In the genomic region with DNA sequence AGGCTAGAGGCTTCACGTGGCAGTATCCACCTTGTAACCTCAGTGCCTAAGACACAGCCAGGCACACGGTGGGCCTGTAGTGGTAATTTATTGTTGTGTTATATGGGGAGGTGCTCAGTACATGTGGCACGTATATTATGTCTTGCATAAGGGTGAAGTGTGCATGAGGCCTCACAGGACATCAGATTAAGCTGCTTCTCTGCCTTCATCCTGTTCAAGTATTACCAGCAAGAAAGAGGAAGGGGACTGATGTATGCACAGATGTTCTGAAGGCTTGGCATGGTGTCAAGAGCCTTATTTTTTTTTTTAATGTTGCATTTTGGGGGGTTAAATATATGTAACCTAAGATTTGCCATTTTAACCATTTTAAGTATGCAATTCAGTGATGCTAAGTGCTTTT, we compare ENCODE assay signal across 13 cellular contexts.
DNase-seq lines count a peak whose midpoint lies in the region; ATAC-seq and TF ChIP-seq lines count a peak whose summit lies in the region.
"Had no signal": no experiment of that assay in that cellular context is flagged by ENCODE, and none has a peak within 500 bp of the region (broad histone marks: within the 10 kb centered on the region; RNA-seq: fewer than 3 reads in every experiment).

No MANE protein-coding gene starts in this region.

- H2AFZ ChIP-seq in IMR-90 (replicated peaks; ENCODE audit: low read length, poor library complexity), result no peak overlapping the region

- H3K79me1 ChIP-seq in IMR-90 (ENCODE audit: low read depth in 1 of 2, low read length in 2 of 2), result peaks cover 54 to 93% of the 10 kb centered on the region in 2 experiments

- no peaks in the 10 kb centered on the region for H3K27me3 Mint-ChIP-seq in CD4-positive, alpha-beta memory T cell
- H3K27me3 Mint-ChIP-seq in WTC11 (ENCODE audit: low read depth) (no peaks in the 10 kb centered on the region), progenitor cell of endocrine pancreas (no peaks in the 10 kb centered on the region), immature natural killer cell (ENCODE audit: low read depth in 3 of 3) (peaks cover 0 to 4% (median 1%) of the 10 kb centered on the region in 3 donors)

- no peak overlapping the region for H3K27ac ChIP-seq in CD4-positive, alpha-beta memory T cell (ENCODE audit: low read depth, low read length)
- H3K27ac ChIP-seq in IMR-90 (ENCODE audit: insufficient read depth, low read length) (peak overlapping the region; percentile 50; the same call in 1 of the 2 replicates), right atrium auricular region (no peak overlapping the region)

- peaks cover 19% of the 10 kb centered on the region for H3K4me1 ChIP-seq in CD4-positive, alpha-beta memory T cell (ENCODE audit: insufficient read depth, low read length)
- H3K4me1 ChIP-seq in IMR-90 (ENCODE audit: control insufficient read depth, insufficient read depth, low read length), result peaks cover 45% of the 10 kb centered on the region
- H3K4me1 ChIP-seq in right atrium auricular region, result peaks cover 0 to 37% of the 10 kb centered on the region in 2 donors

- POLR2A ChIA-PET in CD4-positive, alpha-beta memory T cell (lab: Charles Lee; ENCODE audit: partially characterized antibody), result interaction anchor here (1.3 kb wide), 1 partner anchor 133 kb away, joined by 3 read pairs; a partner anchor contains a TSS
- POLR2A ChIA-PET in IMR-90 (lab: Charles Lee; ENCODE audit: unreplicated experiment), result no interaction called here
- POLR2A ChIA-PET in WTC11 (lab: Charles Lee), result no interaction called here

- in situ Hi-C loops in IMR-90 (cut with MboI; ENCODE audit: low sequenced_read_pairs), result loop anchor here (25.0 kb wide), 1 partner anchor 134 kb away; a partner anchor contains a TSS

- CTCF ChIA-PET in CD4-positive, alpha-beta memory T cell (lab: Charles Lee; ENCODE audit: partially characterized antibody), result no interaction called here
- CTCF ChIA-PET in IMR-90 (lab: Yijun Ruan, JAX) (no interaction called here), WTC11 (lab: Charles Lee) (no interaction called here)

- peak overlapping the region; percentile 54 for H2BK120ac ChIP-seq in IMR-90 (ENCODE audit: low read depth, low read length)

- H3K4ac ChIP-seq in IMR-90 (ENCODE audit: low read depth, low read length), result peak overlapping the region; percentile 95

- H3K18ac ChIP-seq in IMR-90 (ENCODE audit: low read depth, low read length), result peak overlapping the region; percentile 42

- WGBS in IMR-90 (ENCODE audit: extremely low coverage in 2 of 2, insufficient read length in 1 of 2), 2 experiments, result 60% methylated on average over 1 of the region's 3 CpGs; no CpG with 5 or more reads in 1 of the 2 experiments

- H4K8ac ChIP-seq in IMR-90 (ENCODE audit: low read depth in 2 of 2, low read length in 2 of 2), result peak overlapping the region; percentile 54 to 91; a peak in 2 of 4 replicates

- H4K20me1 ChIP-seq in IMR-90 (ENCODE audit: insufficient read depth, low read length), result peaks cover 10% of the 10 kb centered on the region; the same call in 1 of the 2 replicates

- intact Hi-C loops in CD4-positive, alpha-beta memory T cell (cut with micrococcal nuclease), result no loop called here
- intact Hi-C loops in IMR-90 (cut with micrococcal nuclease) (no loop called here), sciatic nerve (cut with DNase I) (no loop called here)

- H3K4me3 ChIP-seq in CD4-positive, alpha-beta memory T cell (ENCODE audit: low read length in 2 of 2), result no peak overlapping the region
- H3K4me3 ChIP-seq in IMR-90 (ENCODE audit: insufficient read depth, low read depth, low read length) (no peak overlapping the region), right atrium auricular region (no peak overlapping the region)

- BruUV-seq in IMR-90 (replicated peaks; lab: Mats Ljungman, UMichigan), result no TSS peak

- H3K4me3 Mint-ChIP-seq in CD4-positive, alpha-beta memory T cell, result no peak overlapping the region
- H3K4me3 Mint-ChIP-seq in WTC11 (no peak overlapping the region), progenitor cell of endocrine pancreas (ENCODE audit: low read depth) (no peak overlapping the region), immature natural killer cell (no peak overlapping the region)
- H3K4me3 Mint-ChIP-seq: activated T-cell treated with anti-CD3 and anti-CD28 coated beads, Interleukin-2, amount 50 U/mL, for 72 hours had no signal

- no peak overlapping the region for H3K56ac ChIP-seq in IMR-90 (ENCODE audit: extremely low read depth, insufficient read depth, low read length)

- no peak overlapping the region for H3K4me2 ChIP-seq in IMR-90 (ENCODE audit: low read depth, low read length)

- peaks cover 63% of the 10 kb centered on the region for H3K9me1 ChIP-seq in IMR-90 (ENCODE audit: insufficient read depth, low read length)

- H3K4me1 Mint-ChIP-seq in CD4-positive, alpha-beta memory T cell, result peaks cover 20 to 40% (median 28%) of the 10 kb centered on the region in 4 donors
- H3K4me1 Mint-ChIP-seq in WTC11 (0 out of 2 replicates have a peak, but pooled peaks cover 1% of the 10 kb centered on the region), progenitor cell of endocrine pancreas (ENCODE audit: low read depth) (peaks cover 18% of the 10 kb centered on the region), immature natural killer cell (peaks cover 4 to 13% of the 10 kb centered on the region in 2 donors)

- no peak for TF ChIP-seq RAD21 in IMR-90 (IDR thresholded peaks at IDR 0.05; ENCODE audit: low read length)

- TF ChIP-seq POLR2A in IMR-90 (IDR thresholded peaks at IDR 0.05; ENCODE audit: low read depth, low read length), result no peak

- H2AK5ac ChIP-seq in IMR-90 (ENCODE audit: low read depth, low read length), result peak overlapping the region; percentile 91

- H3K9me3 Mint-ChIP-seq in CD4-positive, alpha-beta memory T cell, result no peaks in the 10 kb centered on the region
- H3K9me3 Mint-ChIP-seq in WTC11 (no peaks in the 10 kb centered on the region), progenitor cell of endocrine pancreas (ENCODE audit: low read depth) (no peaks in the 10 kb centered on the region), immature natural killer cell (no peaks in the 10 kb centered on the region)
- H3K9me3 Mint-ChIP-seq: activated T-cell treated with anti-CD3 and anti-CD28 coated beads, Interleukin-2, amount 50 U/mL, for 72 hours had no signal

- dilution Hi-C loops in IMR-90 (cut with HindIII; ENCODE audit: low sequenced_read_pairs, unreplicated experiment), result no loop called here

- H3K27me3 ChIP-seq in CD4-positive, alpha-beta memory T cell (ENCODE audit: insufficient read depth, low read length), result no peaks in the 10 kb centered on the region
- H3K27me3 ChIP-seq in IMR-90 (ENCODE audit: control insufficient read depth, insufficient read depth, low read length), result no peaks in the 10 kb centered on the region
- no peaks in the 10 kb centered on the region for H3K27me3 ChIP-seq in right atrium auricular region

- H2BK15ac ChIP-seq in IMR-90 (ENCODE audit: low read depth, low read length), result peak overlapping the region; percentile 47; the same call in 2 of the 3 replicates

- peaks cover 45 to 67% of the 10 kb centered on the region in 2 donors for H3K36me3 Mint-ChIP-seq in CD4-positive, alpha-beta memory T cell
- H3K36me3 Mint-ChIP-seq in WTC11 (peaks cover 46% of the 10 kb centered on the region), progenitor cell of endocrine pancreas (ENCODE audit: insufficient read depth) (peaks cover 14% of the 10 kb centered on the region), immature natural killer cell (peaks cover 28 to 35% (median 32%) of the 10 kb centered on the region in 3 donors)

- DNase-seq in CD4-positive, alpha-beta memory T cell, result no peak
- no peak for DNase-seq in IMR-90
- no peak for DNase-seq in WTC11 (ENCODE audit: low spot score)
- no peak for DNase-seq in progenitor cell of endocrine pancreas (ENCODE audit: low spot score, unreplicated experiment)
- no peak for DNase-seq in immature natural killer cell
- DNase-seq in sciatic nerve (ENCODE audit: low spot score), result no peak
- no peak for DNase-seq in right atrium auricular region (ENCODE audit: low spot score)
- DNase-seq: activated CD4-positive, alpha-beta T cell treated with anti-CD3 and anti-CD28 coated beads, Interleukin-2, amount 50 U/mL, for 1 hour; activated T-cell treated with anti-CD3 and anti-CD28 coated beads, Interleukin-2, amount 50 U/mL, for 72 hours; anterior cingulate cortex; NK-92 treated with Interleukin-12 subunit alpha and Interleukin-12 subunit beta, amount 100 ng/mL, for 24 hours; stimulated activated naive CD8-positive, alpha-beta T cell treated with anti-CD3 and anti-CD28 coated beads, Interleukin-15, Interleukin-2, amounts not matched to agents 100 U/mL and 50 U/mL, for 24 hours had no signal

- 0 out of 2 replicates have a peak overlapping the region, but pooled peaks have one; percentile 23 for H3K23ac ChIP-seq in IMR-90 (ENCODE audit: low read depth, low read length)

- peak overlapping the region; percentile 48 for H2BK5ac ChIP-seq in IMR-90 (ENCODE audit: low read depth, low read length, poor library complexity, severe bottlenecking)

- H3K9me3 ChIP-seq in CD4-positive, alpha-beta memory T cell (ENCODE audit: control insufficient read depth in 1 of 2, low read length in 2 of 2), result no peaks in the 10 kb centered on the region
- H3K9me3 ChIP-seq in IMR-90 (ENCODE audit: control insufficient read depth, insufficient read depth, low read length) (no peaks in the 10 kb centered on the region), right atrium auricular region (no peaks in the 10 kb centered on the region)

- no peak overlapping the region for H2AK9ac ChIP-seq in IMR-90 (replicated peaks; ENCODE audit: low read depth, low read length, poor library complexity)

- H4K91ac ChIP-seq in IMR-90 (ENCODE audit: insufficient read depth, low read depth, low read length), result peak overlapping the region; percentile 83

- ATAC-seq in IMR-90 (ENCODE audit: low read depth) (no peak), WTC11 (no peak), sciatic nerve (no peak), GM18519 (IDR thresholded peaks at IDR 0.05; ENCODE audit: low FRiP score, unreplicated experiment) (no peak)
- ATAC-seq: activated T-cell treated with anti-CD3 and anti-CD28 coated beads, Interleukin-2, amount 50 U/mL, for 72 hours; stimulated activated naive CD8-positive, alpha-beta T cell treated with anti-CD3 and anti-CD28 coated beads, Interleukin-15, Interleukin-2, amounts not matched to agents 100 U/mL and 50 U/mL, for 24 hours had no signal

- H3K14ac ChIP-seq in IMR-90 (replicated peaks; ENCODE audit: low read depth, low read length), result peak overlapping the region; percentile 53

- H3K27ac Mint-ChIP-seq in CD4-positive, alpha-beta memory T cell, result peak overlapping the region in 4 of 7 donors; percentile 10 to 50 (median 30)
- peak overlapping the region; percentile 68; the same call in 1 of the 2 replicates for H3K27ac Mint-ChIP-seq in WTC11
- H3K27ac Mint-ChIP-seq in progenitor cell of endocrine pancreas, result peak overlapping the region; percentile 10
- peak overlapping the region in 1 of 6 donors; percentile 16 for H3K27ac Mint-ChIP-seq in immature natural killer cell
- H3K27ac Mint-ChIP-seq: activated T-cell treated with anti-CD3 and anti-CD28 coated beads, Interleukin-2, amount 50 U/mL, for 72 hours had no signal

- no peak overlapping the region for H3K9ac ChIP-seq in IMR-90 (ENCODE audit: low read depth, low read length)

- peak overlapping the region; percentile 83 for H2BK20ac ChIP-seq in IMR-90 (ENCODE audit: low read depth, low read length)

- TF ChIP-seq CTCF in IMR-90 (conservative IDR thresholded peaks at IDR 0.05; ENCODE audit: low read depth, low read length), result no peak
- TF ChIP-seq CTCF in WTC11 (IDR thresholded peaks at IDR 0.05), result no peak
- no peak for TF ChIP-seq CTCF in progenitor cell of endocrine pancreas (IDR thresholded peaks at IDR 0.05; ENCODE audit: unreplicated experiment)
- no peak for TF ChIP-seq CTCF in right atrium auricular region (IDR thresholded peaks at IDR 0.05)

- peak overlapping the region; percentile 19; the same call in 1 of the 2 replicates for H4K5ac ChIP-seq in IMR-90 (ENCODE audit: low read depth, low read length)

- peaks cover 35% of the 10 kb centered on the region for H3K36me3 ChIP-seq in CD4-positive, alpha-beta memory T cell (ENCODE audit: insufficient read depth, low read length)
- peaks cover 59% of the 10 kb centered on the region for H3K36me3 ChIP-seq in IMR-90 (ENCODE audit: control insufficient read depth, insufficient read depth, low read length)
- H3K36me3 ChIP-seq in right atrium auricular region, result peaks cover 17% of the 10 kb centered on the region
